ENCODE assay signal across 23 cellular contexts in the genomic region with DNA sequence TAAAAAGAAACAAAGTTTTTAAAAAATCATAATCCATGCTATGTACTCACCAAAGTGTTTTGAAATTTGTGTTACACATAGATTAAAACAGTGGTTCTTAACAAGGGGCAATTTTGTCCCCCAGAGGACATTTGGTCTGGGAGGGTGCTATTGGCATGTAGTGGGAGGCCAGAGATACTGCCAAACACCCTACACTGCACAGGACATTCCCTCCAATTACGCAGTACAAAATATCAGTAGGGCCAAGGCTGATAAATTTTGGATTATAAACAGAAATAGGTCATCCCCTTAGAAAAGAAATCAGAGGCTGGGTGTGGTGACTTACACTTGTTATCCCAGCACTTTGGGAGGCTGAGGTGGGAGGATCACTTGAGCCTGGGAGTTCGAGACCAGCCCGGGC.
"Had no signal": no experiment of that assay in that cellular context is flagged by ENCODE, and none has a peak within 500 bp of the region (broad histone marks: within the 10 kb centered on the region; RNA-seq: fewer than 3 reads in every experiment).

No MANE protein-coding gene starts in this region.

- H3K27ac ChIP-seq: gastroesophageal sphincter, parathyroid adenoma, prostate gland, thoracic aorta had no signal

- H3K36me3 ChIP-seq: gastroesophageal sphincter, prostate gland, spleen, thoracic aorta, transverse colon had no signal

- H3K4me1 ChIP-seq: parathyroid adenoma had no signal

- H3K27me3 ChIP-seq: esophagus squamous epithelium, gastroesophageal sphincter, spleen, transverse colon had no signal

- H3K4me3 ChIP-seq: esophagus squamous epithelium, gastroesophageal sphincter, lung, prostate gland, spleen, thoracic aorta, transverse colon had no signal

- H2AFZ ChIP-seq: parathyroid adenoma had no signal

- H3K9me3 ChIP-seq: esophagus squamous epithelium, gastroesophageal sphincter, prostate gland, spleen, thoracic aorta, transverse colon had no signal

- DNase-seq: effector memory CD8-positive, alpha-beta T cell; esophagus squamous epithelium; foreskin fibroblast; glutamatergic neuron; immature natural killer cell; kidney; left cardiac atrium; left ventricle myocardium superior; mesenchymal stem cell; midbrain; spleen; stimulated activated CD4-positive, alpha-beta T cell treated with anti-CD3 and anti-CD28 coated beads, Interleukin-15, amount 100 ng/mL, for 24 hours; stimulated activated CD4-positive, alpha-beta T cell treated with anti-CD3 and anti-CD28 coated beads, Interleukin-1b, Interleukin-23, amount 100 ng/mL, for 48 hours; stimulated activated CD4-positive, alpha-beta T cell treated with anti-CD3 and anti-CD28 coated beads, Interleukin-4, amount 100 ng/mL, for 24 hours; transverse colon had no signal

- ATAC-seq: effector memory CD8-positive, alpha-beta T cell; gastroesophageal sphincter; left cardiac atrium; left ventricle myocardium superior; natural killer cell treated with Interleukin-12 subunit alpha and Interleukin-12 subunit beta and Interleukin-15 and Interleukin-18, amount 100 ng/mL, for 72 hours; sciatic nerve; stimulated activated memory B cell treated with anti-CD40 and anti-IgM and Interleukin-4, amounts not matched to agents 10 μg/mL and 1 μg/mL and 100 μg/mL, for 72 hours had no signal

- H3K9ac ChIP-seq: parathyroid adenoma had no signal
